Comparison of ENCODE assay signal across 18 cellular contexts in the genomic region with DNA sequence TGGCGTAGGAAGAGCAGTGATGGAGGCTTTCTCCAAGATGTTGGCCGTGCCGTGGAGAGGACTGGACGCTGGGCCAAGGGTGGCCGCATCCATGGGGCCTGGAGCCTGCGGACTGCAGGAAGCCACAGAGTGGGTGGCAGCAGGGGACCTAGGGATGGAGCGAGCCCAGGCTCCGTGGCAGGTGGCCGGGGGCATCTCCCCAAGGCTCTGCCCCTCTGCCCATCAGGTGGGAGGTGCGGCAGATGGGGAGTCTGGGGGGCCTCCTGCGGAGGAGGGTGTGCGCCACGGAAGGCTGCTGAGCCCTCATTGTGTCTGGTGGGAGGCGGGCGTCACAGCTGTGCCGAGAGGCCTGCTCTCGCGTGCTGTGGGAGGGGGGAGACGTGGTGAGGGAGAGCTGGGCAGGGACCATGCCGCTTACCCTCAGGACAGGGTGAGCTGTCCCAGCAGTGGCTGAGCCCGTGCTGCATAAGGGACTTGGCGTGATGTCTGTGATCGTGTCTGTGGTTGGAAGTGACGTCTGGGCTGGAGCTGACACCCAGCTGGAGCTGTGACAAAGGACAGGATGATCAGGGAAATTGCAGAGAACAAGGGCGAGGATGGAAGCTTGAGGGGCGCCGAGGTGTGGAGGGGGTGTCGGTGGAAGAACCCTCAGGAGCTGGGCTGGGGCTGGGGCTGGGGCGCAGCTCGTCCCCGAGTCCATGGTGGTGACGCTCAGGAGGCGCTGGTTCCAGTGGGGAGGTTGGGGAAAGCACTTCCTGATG. TPM values are rescaled to one million over a fixed set of nuclear protein-coding genes. Genes with fewer than 3 reads are reported as not detected.
A peak's percentile ranks its signal among the peaks of the same experiment; 100 is the strongest.
DNase-seq lines count a peak whose midpoint lies in the region; ATAC-seq and TF ChIP-seq lines count a peak whose summit lies in the region.
"Had no signal": no experiment of that assay in that cellular context is flagged by ENCODE, and none has a peak within 500 bp of the region (broad histone marks: within the 10 kb centered on the region; RNA-seq: fewer than 3 reads in every experiment).

No MANE protein-coding gene starts in this region.

- H3K36me3 Mint-ChIP-seq in progenitor cell of endocrine pancreas (ENCODE audit: insufficient read depth): no peaks in the 10 kb centered on the region
- H3K36me3 Mint-ChIP-seq: activated naive CD4-positive, alpha-beta T cell treated with anti-CD3 and anti-CD28 coated beads, Interleukin-2, amount 50 U/mL, for 72 hours; stimulated activated effector memory CD8-positive, alpha-beta T cell treated with anti-CD3 and anti-CD28 coated beads, Interleukin-12 subunit alpha, Interleukin-12 subunit beta, amount 100 ng/mL, for 72 hours had no signal

- no peak overlapping the region for H3K4me3 Mint-ChIP-seq in progenitor cell of endocrine pancreas (ENCODE audit: low read depth)
- H3K4me3 Mint-ChIP-seq: stimulated activated effector memory CD8-positive, alpha-beta T cell treated with anti-CD3 and anti-CD28 coated beads, Interleukin-12 subunit alpha, Interleukin-12 subunit beta, amount 100 ng/mL, for 72 hours had no signal

- H3K9me3 Mint-ChIP-seq in progenitor cell of endocrine pancreas (ENCODE audit: low read depth): no peaks in the 10 kb centered on the region
- H3K9me3 Mint-ChIP-seq: activated naive CD4-positive, alpha-beta T cell treated with anti-CD3 and anti-CD28 coated beads, Interleukin-2, amount 50 U/mL, for 72 hours; stimulated activated effector memory CD8-positive, alpha-beta T cell treated with anti-CD3 and anti-CD28 coated beads, Interleukin-12 subunit alpha, Interleukin-12 subunit beta, amount 100 ng/mL, for 72 hours had no signal

- no peaks in the 10 kb centered on the region for H3K27me3 Mint-ChIP-seq in progenitor cell of endocrine pancreas

- peak overlapping the region; percentile 84 for H3K27ac Mint-ChIP-seq in progenitor cell of endocrine pancreas
- H3K27ac Mint-ChIP-seq: stimulated activated effector memory CD8-positive, alpha-beta T cell treated with anti-CD3 and anti-CD28 coated beads, Interleukin-12 subunit alpha, Interleukin-12 subunit beta, amount 100 ng/mL, for 72 hours had no signal

- H3K9me3 ChIP-seq in right atrium auricular region: no peaks in the 10 kb centered on the region
- H3K9me3 ChIP-seq: A549, BE2C had no signal

- H3K4me1 ChIP-seq in right atrium auricular region: peaks cover 0 to 46% of the 10 kb centered on the region in 2 donors
- H3K4me1 ChIP-seq: A549, BE2C had no signal

- H3K27me3 ChIP-seq in right atrium auricular region: no peaks in the 10 kb centered on the region
- H3K27me3 ChIP-seq: BE2C had no signal

- intact Hi-C loops in Right ventricle myocardium inferior (cut with DNase I) (loop anchor here (5.0 kb wide), 1 partner anchor 40 kb away; no protein-coding TSS in a partner anchor), cardiac septum (cut with DNase I) (no loop called here)

- TF ChIP-seq CTCF in right atrium auricular region (IDR thresholded peaks at IDR 0.05): no peak
- no peak for TF ChIP-seq CTCF in progenitor cell of endocrine pancreas (IDR thresholded peaks at IDR 0.05; ENCODE audit: unreplicated experiment)

- H3K4me3 ChIP-seq in right atrium auricular region: peak overlapping the region; percentile 14 to 50
- H3K4me3 ChIP-seq: A549 had no signal

- H3K36me3 ChIP-seq in right atrium auricular region: no peaks in the 10 kb centered on the region
- H3K36me3 ChIP-seq: BE2C had no signal

- ATAC-seq in Right ventricle myocardium inferior (no peak), HG02840 (IDR thresholded peaks at IDR 0.05; ENCODE audit: low FRiP score, unreplicated experiment) (no peak), HG03571 (IDR thresholded peaks at IDR 0.05; ENCODE audit: unreplicated experiment) (no peak)
- ATAC-seq: A549; activated naive CD4-positive, alpha-beta T cell treated with anti-CD3 and anti-CD28 coated beads, Interleukin-2, amount 50 U/mL, for 72 hours; HCT116; stimulated activated effector memory CD8-positive, alpha-beta T cell treated with anti-CD3 and anti-CD28 coated beads, Interleukin-12 subunit alpha, Interleukin-12 subunit beta, amount 100 ng/mL, for 72 hours had no signal

- peaks cover 20% of the 10 kb centered on the region for H3K4me1 Mint-ChIP-seq in progenitor cell of endocrine pancreas (ENCODE audit: low read depth)
- H3K4me1 Mint-ChIP-seq: stimulated activated effector memory CD8-positive, alpha-beta T cell treated with anti-CD3 and anti-CD28 coated beads, Interleukin-12 subunit alpha, Interleukin-12 subunit beta, amount 100 ng/mL, for 72 hours had no signal

- H3K27ac ChIP-seq in right atrium auricular region: peak overlapping the region; percentile 37 to 79
- H3K27ac ChIP-seq: A549 had no signal

- DNase-seq in Right ventricle myocardium inferior (ENCODE audit: missing footprints): peak; percentile 50
- no peak for DNase-seq in cardiac septum (ENCODE audit: low spot score)
- no peak for DNase-seq in right atrium auricular region (ENCODE audit: low spot score)
- DNase-seq in progenitor cell of endocrine pancreas (ENCODE audit: low spot score, unreplicated experiment): no peak
- DNase-seq in NCI-H2196 (lab: John Stamatoyannopoulos, UW; ENCODE audit: unreplicated experiment): no peak
- no peak for DNase-seq in mucosa of gallbladder (ENCODE audit: low spot score)
- DNase-seq: activated CD4-positive, alpha-beta T cell treated with anti-CD3 and anti-CD28 coated beads for 4 hours; BE2C; NCI-H1105; NCI-H2107; NCI-H524 treated with DMSO at 0.1 percent for 48 hours; trophoblast cell had no signal

RNA-seq across cellular contexts. Expression of gene MCF2L, which starts 13.4 kb away (rescaled TPM):
- total RNA-seq in Right ventricle myocardium inferior (45.9 TPM), cardiac septum (38.9 TPM), right atrium auricular region (10 to 100 TPM; 17.1 to 21.6 TPM), progenitor cell of endocrine pancreas (82.6 and 90.0 TPM in 2 replicates), mucosa of gallbladder (91.8 TPM)
